1 cellular context compared by ENCODE assay signal in genomic region chr2:119659601-119660342, GRCh38.
TF ChIP-seq lines count a peak whose summit lies in the region.

No MANE protein-coding gene starts in this region.

TF ChIP-seq in GM23338, 12 proteins besides CTCF, POLR2A, EP300 and RAD21 (continued from another document):
- TF ChIP-seq ZNF462 (CRISPR knock-in tag; IDR thresholded peaks at IDR 0.05): no peak
- no peak for TF ChIP-seq EZH2 (IDR thresholded peaks at IDR 0.05; ENCODE audit: low read depth, unreplicated experiment)
- TF ChIP-seq EZH2phosphoT487 (IDR thresholded peaks at IDR 0.05; ENCODE audit: unreplicated experiment): no peak
- TF ChIP-seq ZNF114 (CRISPR knock-in tag; IDR thresholded peaks at IDR 0.05): no peak
- TF ChIP-seq REST (IDR thresholded peaks at IDR 0.05; ENCODE audit: unreplicated experiment): no peak
